Comparison of ENCODE assay signal across 28 cellular contexts in the genomic region with DNA sequence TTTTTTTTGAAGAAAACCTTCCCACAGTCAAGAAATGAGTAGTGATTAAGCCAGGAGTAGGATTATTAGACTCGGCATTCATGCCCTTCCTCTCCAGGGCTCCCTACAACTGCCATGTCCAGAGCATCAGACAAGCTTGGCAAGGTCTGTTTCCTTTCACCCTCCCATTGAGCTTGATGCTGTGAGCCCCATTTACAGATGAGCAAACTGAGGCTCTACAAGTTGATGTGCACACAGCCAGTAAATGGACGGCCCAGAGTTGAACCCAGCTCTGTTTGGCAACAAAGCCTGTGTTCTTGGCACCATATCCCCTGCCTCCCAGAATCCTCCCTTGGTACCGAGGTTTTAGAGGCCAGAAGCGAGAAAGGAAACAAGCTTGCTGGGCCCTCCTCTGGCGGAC. TPM values are rescaled to one million over a fixed set of nuclear protein-coding genes. Genes with fewer than 3 reads are reported as not detected.
DNase-seq lines count a peak whose midpoint lies in the region; ATAC-seq and TF ChIP-seq lines count a peak whose summit lies in the region.
"Had no signal": no experiment of that assay in that cellular context is flagged by ENCODE, and none has a peak within 500 bp of the region (broad histone marks: within the 10 kb centered on the region; RNA-seq: fewer than 3 reads in every experiment).

No MANE protein-coding gene starts in this region.

- H3K4me3 ChIP-seq in adipocyte (ENCODE audit: low read length) (no peak overlapping the region), gastroesophageal sphincter (no peak overlapping the region), suprapubic skin (no peak overlapping the region), spleen (no peak overlapping the region)
- H3K4me3 ChIP-seq: cardiac muscle cell, Peyer's patch, psoas muscle, stomach, upper lobe of right lung had no signal

- no peak for ATAC-seq in gastroesophageal sphincter
- no peak for ATAC-seq in HG02763 (IDR thresholded peaks at IDR 0.05; ENCODE audit: unreplicated experiment)
- ATAC-seq: left cardiac atrium, psoas muscle, upper lobe of right lung had no signal

- H3K9ac ChIP-seq in adipocyte (ENCODE audit: low read length): peak overlapping the region; percentile 13

- H3K27ac Mint-ChIP-seq in HFFc6: peak overlapping the region; percentile 80
- H3K27ac Mint-ChIP-seq: activated CD4-positive, alpha-beta memory T cell treated with anti-CD3 and anti-CD28 coated beads for 36 hours; endodermal cell had no signal

- H3K27me3 Mint-ChIP-seq in HFFc6 (ENCODE audit: insufficient read depth): peaks cover 15% of the 10 kb centered on the region

- TF ChIP-seq CTCF in HFFc6 (IDR thresholded peaks at IDR 0.05) (no peak), gastroesophageal sphincter (IDR thresholded peaks at IDR 0.05) (no peak), suprapubic skin (IDR thresholded peaks at IDR 0.05) (no peak), spleen (IDR thresholded peaks at IDR 0.05 in 8 of 11, conservative IDR thresholded peaks at IDR 0.05 in 3 of 11) (no peak)

- H3K4me1 ChIP-seq in adipocyte (ENCODE audit: control insufficient read depth, insufficient read depth, low read length) (peaks cover 44% of the 10 kb centered on the region), gastroesophageal sphincter (peaks cover 0 to 64% (median 35%) of the 10 kb centered on the region in 3 donors), suprapubic skin (peaks cover 49% of the 10 kb centered on the region), spleen (peaks cover 13 to 40% (median 31%) of the 10 kb centered on the region in 6 donors)

- H3K9me3 ChIP-seq in adipocyte (ENCODE audit: control insufficient read depth, low read length): no peaks in the 10 kb centered on the region
- H3K9me3 ChIP-seq in gastroesophageal sphincter: no peaks in the 10 kb centered on the region
- no peaks in the 10 kb centered on the region for H3K9me3 ChIP-seq in suprapubic skin
- peaks cover 0 to 8% (median 0%) of the 10 kb centered on the region in 8 donors for H3K9me3 ChIP-seq in spleen
- H3K9me3 ChIP-seq: Peyer's patch, psoas muscle, stomach, upper lobe of right lung had no signal

- H3K27ac ChIP-seq in gastroesophageal sphincter (peak overlapping the region in 3 of 4 donors; percentile 76 to 92 (median 79)), suprapubic skin (peak overlapping the region; percentile 47), spleen (no peak overlapping the region)
- H3K27ac ChIP-seq: C4-2B, cardiac muscle cell, psoas muscle, upper lobe of right lung had no signal

- TF ChIP-seq EP300 in gastroesophageal sphincter (IDR thresholded peaks at IDR 0.05): no peak
- TF ChIP-seq EP300 in suprapubic skin (IDR thresholded peaks at IDR 0.05): no peak

- H3K27me3 ChIP-seq in adipocyte (replicated peaks; ENCODE audit: control insufficient read depth, insufficient read depth, low read length) (peaks cover 6% of the 10 kb centered on the region), gastroesophageal sphincter (no peaks in the 10 kb centered on the region), suprapubic skin (peaks cover 19% of the 10 kb centered on the region), spleen (replicated peaks in 1 of 7) (peaks cover 0 to 55% (median 31%) of the 10 kb centered on the region in 7 donors)
- H3K27me3 ChIP-seq: cardiac muscle cell, Peyer's patch had no signal

- WGBS in gastroesophageal sphincter (ENCODE audit: low coverage in 1 of 2), 2 donors: 32 to 57% methylated on average over 2 to 4 of the region's 5 CpGs
- 52% methylated on average over 3 of the region's 5 CpGs for WGBS in suprapubic skin
- 72 to 80% (median 77%) methylated on average over 5 of the region's 5 CpGs for WGBS in spleen, 5 donors

- no peak for TF ChIP-seq POLR2A in gastroesophageal sphincter (IDR thresholded peaks at IDR 0.05)
- no peak for TF ChIP-seq POLR2A in suprapubic skin (IDR thresholded peaks at IDR 0.05)
- no peak for TF ChIP-seq POLR2A in spleen (IDR thresholded peaks at IDR 0.05)

- H3K36me3 ChIP-seq in adipocyte (ENCODE audit: control insufficient read depth, insufficient read depth, low read length, severe bottlenecking): no peaks in the 10 kb centered on the region
- no peaks in the 10 kb centered on the region for H3K36me3 ChIP-seq in gastroesophageal sphincter
- no peaks in the 10 kb centered on the region for H3K36me3 ChIP-seq in suprapubic skin
- H3K36me3 ChIP-seq in spleen: no peaks in the 10 kb centered on the region
- H3K36me3 ChIP-seq: cardiac muscle cell, Peyer's patch, stomach, upper lobe of right lung had no signal

- peak overlapping the region; percentile 80; the same call in 1 of the 2 replicates for H3K4me3 Mint-ChIP-seq in HFFc6
- H3K4me3 Mint-ChIP-seq: activated CD4-positive, alpha-beta memory T cell treated with anti-CD3 and anti-CD28 coated beads for 36 hours; endodermal cell had no signal

- no peak for DNase-seq in HFFc6
- no peak for DNase-seq in adipocyte (ENCODE audit: low read depth)
- no peak for DNase-seq in suprapubic skin (ENCODE audit: low spot score in 2 of 2)
- DNase-seq in NCI-H2107 (lab: John Stamatoyannopoulos, UW): no peak
- DNase-seq in spleen: no peak
- no peak for DNase-seq in GM19240 (ENCODE audit: insufficient read length, low spot score)
- DNase-seq: activated CD4-positive, alpha-beta memory T cell treated with anti-CD3 and anti-CD28 coated beads for 36 hours; activated CD8-positive, alpha-beta memory T cell treated with anti-CD3 and anti-CD28 coated beads, Interleukin-2, amount 50 U/mL, for 4 hours; activated naive CD4-positive, alpha-beta T cell treated with anti-CD3 and anti-CD28 coated beads, Interleukin-2, amount 50 U/mL, for 16 hours; Calu3; DND-41; endodermal cell; hippocampal formation; left cardiac atrium; mammary epithelial cell; NCI-H1092 treated with DMSO at 0.1 percent for 48 hours; NCI-H187; NCI-H524 treated with DMSO at 0.1 percent for 48 hours; Peyer's patch; psoas muscle; SHP77 treated with DMSO at 0.1 percent for 48 hours; stomach; SW 1271; upper lobe of right lung had no signal

- no peaks in the 10 kb centered on the region for H3K36me3 Mint-ChIP-seq in HFFc6 (ENCODE audit: low read depth)
- H3K36me3 Mint-ChIP-seq: activated CD4-positive, alpha-beta memory T cell treated with anti-CD3 and anti-CD28 coated beads for 36 hours had no signal

- H3K4me1 Mint-ChIP-seq in HFFc6 (ENCODE audit: low read depth): peaks cover 56% of the 10 kb centered on the region

- intact Hi-C loops in spleen (cut with DNase I; ENCODE audit: low total_unique reads): no loop called here

- H3K9me3 Mint-ChIP-seq in HFFc6: peaks cover 9% of the 10 kb centered on the region
- H3K9me3 Mint-ChIP-seq: endodermal cell had no signal

RNA-seq across cellular contexts. Expression of a gene that starts 22.8 kb away (rescaled TPM):
- total RNA-seq in HFFc6 (2021; fragmentation: NEBNext Ultra II Directional; extraction: Animal tissue kit (Norgen Biotek cat#: 25700)): 1 to 10 TPM in 1 of 6 experiments, under 1 TPM in 5; 0.50 to 1.1 (median 0.84) TPM
- total RNA-seq in gastroesophageal sphincter (10 to 100 TPM in 2 of 4 donors, 1 to 10 TPM in 2; 4.4 to 20.2 (median 9.0) TPM), suprapubic skin (10 to 100 TPM in 2 of 4 donors, 1 to 10 TPM in 2; 5.4 to 15.7 (median 8.4) TPM), spleen (10 to 100 TPM; 28.0 to 42.9 (median 38.7) TPM)
- polyA plus RNA-seq in spleen: 1 to 10 TPM; 6.5 to 9.1 (median 6.8) TPM

Comparison
In these comparisons a context has a peak if more than half of its experiments do, and no peak if none do; other contexts are left out.
1. H3K27ac ChIP-seq: peak in gastroesophageal sphincter (3 of 4) and suprapubic skin (single experiment); none in spleen (0 of 8).